Comparison of ENCODE assay signal across 1 cellular context in the genomic region with DNA sequence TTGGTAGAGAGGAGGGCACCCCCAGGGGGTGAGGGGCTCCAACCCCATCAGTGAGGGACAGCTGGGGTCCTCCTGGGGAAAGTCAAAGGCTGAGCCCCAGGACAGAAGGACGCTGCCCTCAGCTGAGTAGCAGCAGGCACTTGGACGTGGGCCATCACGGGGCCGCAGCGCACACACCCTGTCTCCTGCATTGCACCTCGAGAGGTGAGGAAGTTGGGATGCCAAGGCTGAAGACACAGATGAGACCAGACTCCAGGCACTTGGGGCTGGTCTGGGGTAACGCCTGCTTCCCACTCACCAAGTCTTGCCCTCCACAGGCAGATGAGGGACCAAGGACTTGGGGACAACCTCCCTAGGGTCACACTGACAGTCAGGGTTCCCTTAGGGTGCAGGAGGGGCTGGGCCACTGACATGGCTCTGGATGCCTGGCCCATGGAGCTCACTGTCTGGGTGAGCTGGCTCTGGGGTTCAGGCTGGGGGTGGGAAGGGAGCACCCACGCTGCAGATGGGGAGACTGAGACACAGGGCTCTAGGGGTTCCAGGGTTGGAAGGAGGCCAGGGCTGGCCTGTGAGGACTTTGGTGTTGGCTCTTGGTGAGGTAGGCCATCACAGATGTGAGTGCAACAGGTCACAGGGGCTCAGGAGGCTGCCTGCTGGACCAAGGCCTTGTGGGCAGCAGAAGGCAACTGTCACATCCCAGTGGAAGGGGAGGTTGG.
TF ChIP-seq lines count a peak whose summit lies in the region.

No MANE protein-coding gene starts in this region.

TF ChIP-seq in HepG2, 621 proteins besides CTCF, POLR2A, EP300 and RAD21:
- TF ChIP-seq, protein P1, sequence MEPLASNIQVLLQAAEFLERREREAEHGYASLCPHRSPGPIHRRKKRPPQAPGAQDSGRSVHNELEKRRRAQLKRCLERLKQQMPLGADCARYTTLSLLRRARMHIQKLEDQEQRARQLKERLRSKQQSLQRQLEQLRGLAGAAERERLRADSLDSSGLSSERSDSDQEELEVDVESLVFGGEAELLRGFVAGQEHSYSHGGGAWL (CRISPR knock-in tag; IDR thresholded peaks at IDR 0.05), result no peak
- TF ChIP-seq ZNF644 (CRISPR knock-in tag; IDR thresholded peaks at IDR 0.05; ENCODE audit: low read depth) (no peak), ZNF567 (CRISPR knock-in tag; IDR thresholded peaks at IDR 0.05; ENCODE audit: borderline replicate concordance) (no peak), MYC (CRISPR knock-in tag; IDR thresholded peaks at IDR 0.05; ENCODE audit: borderline replicate concordance) (no peak)
- TF ChIP-seq, protein P2, sequence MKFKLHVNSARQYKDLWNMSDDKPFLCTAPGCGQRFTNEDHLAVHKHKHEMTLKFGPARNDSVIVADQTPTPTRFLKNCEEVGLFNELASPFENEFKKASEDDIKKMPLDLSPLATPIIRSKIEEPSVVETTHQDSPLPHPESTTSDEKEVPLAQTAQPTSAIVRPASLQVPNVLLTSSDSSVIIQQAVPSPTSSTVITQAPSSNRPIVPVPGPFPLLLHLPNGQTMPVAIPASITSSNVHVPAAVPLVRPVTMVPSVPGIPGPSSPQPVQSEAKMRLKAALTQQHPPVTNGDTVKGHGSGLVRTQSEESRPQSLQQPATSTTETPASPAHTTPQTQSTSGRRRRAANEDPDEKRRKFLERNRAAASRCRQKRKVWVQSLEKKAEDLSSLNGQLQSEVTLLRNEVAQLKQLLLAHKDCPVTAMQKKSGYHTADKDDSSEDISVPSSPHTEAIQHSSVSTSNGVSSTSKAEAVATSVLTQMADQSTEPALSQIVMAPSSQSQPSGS (CRISPR knock-in tag; IDR thresholded peaks at IDR 0.05), result no peak
- TF ChIP-seq, protein P3, sequence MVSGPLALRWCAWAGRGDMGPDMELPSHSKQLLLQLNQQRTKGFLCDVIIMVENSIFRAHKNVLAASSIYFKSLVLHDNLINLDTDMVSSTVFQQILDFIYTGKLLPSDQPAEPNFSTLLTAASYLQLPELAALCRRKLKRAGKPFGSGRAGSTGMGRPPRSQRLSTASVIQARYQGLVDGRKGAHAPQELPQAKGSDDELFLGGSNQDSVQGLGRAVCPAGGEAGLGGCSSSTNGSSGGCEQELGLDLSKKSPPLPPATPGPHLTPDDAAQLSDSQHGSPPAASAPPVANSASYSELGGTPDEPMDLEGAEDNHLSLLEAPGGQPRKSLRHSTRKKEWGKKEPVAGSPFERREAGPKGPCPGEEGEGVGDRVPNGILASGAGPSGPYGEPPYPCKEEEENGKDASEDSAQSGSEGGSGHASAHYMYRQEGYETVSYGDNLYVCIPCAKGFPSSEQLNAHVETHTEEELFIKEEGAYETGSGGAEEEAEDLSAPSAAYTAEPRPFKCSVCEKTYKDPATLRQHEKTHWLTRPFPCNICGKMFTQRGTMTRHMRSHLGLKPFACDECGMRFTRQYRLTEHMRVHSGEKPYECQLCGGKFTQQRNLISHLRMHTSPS (CRISPR knock-in tag; IDR thresholded peaks at IDR 0.05; ENCODE audit: low read depth), result peak; percentile 30; the same call in 1 of the 2 replicates
